Comparison of ENCODE assay signal across 27 cellular contexts in genomic region chr10:36506696-36507477, GRCh38.
"Had no signal": no experiment of that assay in that cellular context is flagged by ENCODE, and none has a peak within 500 bp of the region (broad histone marks: within the 10 kb centered on the region; RNA-seq: fewer than 3 reads in every experiment).

No MANE protein-coding gene starts in this region.

- H3K27me3 Mint-ChIP-seq: activated naive CD4-positive, alpha-beta T cell treated with anti-CD3 and anti-CD28 coated beads, Interleukin-2, amount 10 ng/mL, durations not matched to agents 7 days and 5 days; activated naive CD8-positive, alpha-beta T cell treated with anti-CD3 and anti-CD28 coated beads, Interleukin-2, amount 10 ng/mL, durations not matched to agents 7 days and 5 days; naive thymus-derived CD8-positive, alpha-beta T cell; progenitor cell of endocrine pancreas; stimulated activated naive CD8-positive, alpha-beta T cell treated with anti-CD3 and anti-CD28 coated beads, Interleukin-15, Interleukin-2, amounts not matched to agents 100 ng/mL and 50 ng/mL, for 24 hours had no signal

- H3K27ac ChIP-seq: foreskin keratinocyte, hepatocyte, neutrophil, ovary, sigmoid colon, thoracic aorta, VCaP had no signal

- H3K4me3 Mint-ChIP-seq: activated naive CD4-positive, alpha-beta T cell treated with anti-CD3 and anti-CD28 coated beads, Interleukin-2, amount 10 ng/mL, durations not matched to agents 7 days and 5 days; activated naive CD8-positive, alpha-beta T cell treated with anti-CD3 and anti-CD28 coated beads, Interleukin-2, amount 10 ng/mL, durations not matched to agents 7 days and 5 days; endodermal cell; naive thymus-derived CD8-positive, alpha-beta T cell; stimulated activated effector memory CD8-positive, alpha-beta T cell treated with anti-CD3 and anti-CD28 coated beads, Interleukin-12 subunit alpha, Interleukin-12 subunit beta, amount 100 ng/mL, for 72 hours; stimulated activated naive CD8-positive, alpha-beta T cell treated with anti-CD3 and anti-CD28 coated beads, Interleukin-15, Interleukin-2, amounts not matched to agents 100 ng/mL and 50 ng/mL, for 24 hours had no signal

- H3K4me3 ChIP-seq: hepatocyte, ovary, sigmoid colon, thoracic aorta had no signal

- H3K9me3 Mint-ChIP-seq: endodermal cell had no signal

- H3K36me3 Mint-ChIP-seq: activated naive CD4-positive, alpha-beta T cell treated with anti-CD3 and anti-CD28 coated beads, Interleukin-2, amount 10 ng/mL, durations not matched to agents 7 days and 5 days; activated naive CD8-positive, alpha-beta T cell treated with anti-CD3 and anti-CD28 coated beads, Interleukin-2, amount 10 ng/mL, durations not matched to agents 7 days and 5 days; naive thymus-derived CD8-positive, alpha-beta T cell; stimulated activated effector memory CD8-positive, alpha-beta T cell treated with anti-CD3 and anti-CD28 coated beads, Interleukin-12 subunit alpha, Interleukin-12 subunit beta, amount 100 ng/mL, for 72 hours had no signal

- H2AFZ ChIP-seq: hepatocyte had no signal

- H3K4me1 ChIP-seq: foreskin keratinocyte, sigmoid colon had no signal

- DNase-seq: activated CD4-positive, alpha-beta T cell treated with anti-CD3 and anti-CD28 coated beads for 4 hours; activated CD4-positive, alpha-beta T cell treated with anti-CD3 and anti-CD28 coated beads, Interleukin-2, amount 50 U/mL, for 4 hours; activated effector memory CD4-positive, alpha-beta T cell treated with Interleukin-2 at 50 U/mL for 16 hours; activated naive CD4-positive, alpha-beta T cell treated with anti-CD3 and anti-CD28 coated beads, Interleukin-2, amount 10 ng/mL, durations not matched to agents 7 days and 5 days; activated naive CD8-positive, alpha-beta T cell treated with anti-CD3 and anti-CD28 coated beads, Interleukin-2, amount 10 ng/mL, durations not matched to agents 7 days and 5 days; activated T-cell treated with anti-CD3 and anti-CD28 coated beads for 4 hours; amniotic stem cell; central memory CD4-positive, alpha-beta T cell; endodermal cell; foreskin keratinocyte; islet precursor cell; midbrain; naive thymus-derived CD8-positive, alpha-beta T cell; ovary; sigmoid colon; small intestine; stimulated activated CD4-positive, alpha-beta T cell treated with anti-CD3 and anti-CD28 coated beads, Interleukin-4, amount 100 ng/mL, for 24 hours; trophoblast cell had no signal

- H3K27me3 ChIP-seq: foreskin keratinocyte, hepatocyte, neutrophil, ovary, sigmoid colon had no signal

- H3K36me3 ChIP-seq: neutrophil, ovary, sigmoid colon, thoracic aorta had no signal

- H3K4me2 ChIP-seq: hepatocyte had no signal

- FAIRE-seq: small intestine, urothelium cell line had no signal

- H3K27ac Mint-ChIP-seq: activated naive CD4-positive, alpha-beta T cell treated with anti-CD3 and anti-CD28 coated beads, Interleukin-2, amount 10 ng/mL, durations not matched to agents 7 days and 5 days; activated naive CD8-positive, alpha-beta T cell treated with anti-CD3 and anti-CD28 coated beads, Interleukin-2, amount 10 ng/mL, durations not matched to agents 7 days and 5 days; endodermal cell; naive thymus-derived CD8-positive, alpha-beta T cell; progenitor cell of endocrine pancreas; stimulated activated effector memory CD8-positive, alpha-beta T cell treated with anti-CD3 and anti-CD28 coated beads, Interleukin-12 subunit alpha, Interleukin-12 subunit beta, amount 100 ng/mL, for 72 hours; stimulated activated naive CD8-positive, alpha-beta T cell treated with anti-CD3 and anti-CD28 coated beads, Interleukin-15, Interleukin-2, amounts not matched to agents 100 ng/mL and 50 ng/mL, for 24 hours had no signal

- H3K79me2 ChIP-seq: hepatocyte had no signal

- H3K4me1 Mint-ChIP-seq: activated naive CD4-positive, alpha-beta T cell treated with anti-CD3 and anti-CD28 coated beads, Interleukin-2, amount 10 ng/mL, durations not matched to agents 7 days and 5 days; activated naive CD8-positive, alpha-beta T cell treated with anti-CD3 and anti-CD28 coated beads, Interleukin-2, amount 10 ng/mL, durations not matched to agents 7 days and 5 days; naive thymus-derived CD8-positive, alpha-beta T cell; stimulated activated effector memory CD8-positive, alpha-beta T cell treated with anti-CD3 and anti-CD28 coated beads, Interleukin-12 subunit alpha, Interleukin-12 subunit beta, amount 100 ng/mL, for 72 hours had no signal

- ATAC-seq: esophagus mucosa; foreskin keratinocyte; naive thymus-derived CD8-positive, alpha-beta T cell; stimulated activated effector memory CD8-positive, alpha-beta T cell treated with anti-CD3 and anti-CD28 coated beads, Interleukin-12 subunit alpha, Interleukin-12 subunit beta, amount 100 ng/mL, for 72 hours had no signal

- H3K9me3 ChIP-seq: neutrophil, ovary, sigmoid colon, thoracic aorta had no signal
